1 cellular context compared by ENCODE assay signal in the genomic region with DNA sequence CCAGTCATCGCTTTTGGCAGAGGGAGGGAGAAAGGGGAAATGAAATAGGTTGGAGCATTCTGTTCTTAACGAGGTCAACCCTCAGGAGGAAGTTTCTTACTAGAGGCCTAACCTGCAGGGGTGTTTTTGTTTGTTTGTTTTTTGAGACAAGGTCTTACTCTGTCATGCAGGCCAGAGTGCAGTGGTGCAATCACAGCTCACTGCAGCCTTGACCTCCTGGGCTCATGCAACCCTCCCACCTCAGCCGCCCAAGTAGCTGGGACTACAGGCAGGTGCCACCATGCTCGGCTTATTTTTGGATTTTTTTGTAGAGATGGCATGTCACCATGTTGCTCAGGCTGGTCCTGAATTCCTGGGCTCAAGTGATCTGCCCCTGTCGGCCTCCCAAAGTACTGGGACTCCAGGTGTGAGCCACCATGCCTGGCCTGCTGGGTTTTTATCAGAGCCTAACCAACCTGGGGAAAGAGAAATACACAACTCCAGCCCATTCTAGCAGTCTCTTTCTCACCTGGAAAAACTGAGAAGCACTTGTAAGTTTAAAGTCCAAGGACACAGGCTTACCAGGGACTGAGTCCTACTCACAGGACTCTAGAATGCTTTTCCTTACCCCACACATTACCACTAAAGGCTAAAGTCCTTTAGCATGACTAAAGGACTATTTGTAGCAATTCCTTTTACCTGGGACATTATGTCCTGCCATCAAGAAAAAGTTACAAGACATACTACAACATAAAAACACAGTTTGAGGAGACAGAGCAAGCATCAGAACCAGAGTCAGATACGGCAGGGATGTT.
A peak's percentile ranks its signal among the peaks of the same experiment; 100 is the strongest.
TF ChIP-seq lines count a peak whose summit lies in the region.

No MANE protein-coding gene starts in this region.

TF ChIP-seq in HepG2, 621 proteins besides CTCF, POLR2A, EP300 and RAD21 (continued from another document and continues in another):
- TF ChIP-seq ZBTB25 (CRISPR knock-in tag; IDR thresholded peaks at IDR 0.05) (no peak; the same call in 1 of the 2 replicates), ATF4 (CRISPR knock-in tag; IDR thresholded peaks at IDR 0.05) (peak in 1 of 2 experiments; percentile 80; a peak in 2 of 4 replicates), ZNF670 (CRISPR knock-in tag; IDR thresholded peaks at IDR 0.05; ENCODE audit: borderline replicate concordance) (no peak), GATAD1 (CRISPR knock-in tag; IDR thresholded peaks at IDR 0.05) (peak; percentile 32; the same call in 1 of the 2 replicates), GATAD2A (CRISPR knock-in tag; IDR thresholded peaks at IDR 0.05) (peak; percentile 81), SMAD3 (CRISPR knock-in tag; IDR thresholded peaks at IDR 0.05) (peak; percentile 86; the same call in 1 of the 2 replicates), ETV5 (CRISPR knock-in tag; IDR thresholded peaks at IDR 0.05; ENCODE audit: borderline replicate concordance) (no peak), ZBED4 (CRISPR knock-in tag; IDR thresholded peaks at IDR 0.05; ENCODE audit: borderline replicate concordance) (0 out of 2 replicates have a peak, but pooled peaks have one; percentile 20), SPEN (CRISPR knock-in tag; IDR thresholded peaks at IDR 0.05; ENCODE audit: low read depth) (peak; percentile 30; the same call in 1 of the 2 replicates), CREB1 (IDR thresholded peaks at IDR 0.05) (no peak), CREB1 (CRISPR knock-in tag; IDR thresholded peaks at IDR 0.05) (0 out of 2 replicates have a peak, but pooled peaks have one; percentile 13), ISX (CRISPR knock-in tag; conservative IDR thresholded peaks at IDR 0.05) (no peak), ZNF362 (CRISPR knock-in tag; IDR thresholded peaks at IDR 0.05; ENCODE audit: borderline replicate concordance) (no peak), KDM5A (IDR thresholded peaks at IDR 0.05; ENCODE audit: borderline replicate concordance, low read length) (no peak), KLF15 (CRISPR knock-in tag; IDR thresholded peaks at IDR 0.05; ENCODE audit: borderline replicate concordance) (no peak), ELF3 (CRISPR knock-in tag; IDR thresholded peaks at IDR 0.05) (peak; percentile 86), SOX13 (IDR thresholded peaks at IDR 0.05) (no peak), SOX13 (CRISPR knock-in tag; conservative IDR thresholded peaks at IDR 0.05 in 1 of 2, IDR thresholded peaks at IDR 0.05 in 1 of 2) (peak in 1 of 2 experiments; percentile 49; a peak in 1 of 4 replicates), KDM2A (CRISPR knock-in tag; IDR thresholded peaks at IDR 0.05; ENCODE audit: borderline replicate concordance, low read depth) (peak; percentile 37; the same call in 1 of the 2 replicates), FOXA1 (IDR thresholded peaks at IDR 0.05) (no peak), FOXA1 (CRISPR knock-in tag; IDR thresholded peaks at IDR 0.05) (peak; percentile 34; the same call in 1 of the 2 replicates), ZNF788 (CRISPR knock-in tag; IDR thresholded peaks at IDR 0.05; ENCODE audit: borderline replicate concordance) (no peak), SP4 (CRISPR knock-in tag; IDR thresholded peaks at IDR 0.05) (no peak), ZBTB20 (CRISPR knock-in tag; IDR thresholded peaks at IDR 0.05; ENCODE audit: borderline replicate concordance, low read depth) (peak; percentile 39; the same call in 1 of the 2 replicates), WIZ (CRISPR knock-in tag; IDR thresholded peaks at IDR 0.05) (0 out of 2 replicates have a peak, but pooled peaks have one; percentile 67), MTA1 (CRISPR knock-in tag; IDR thresholded peaks at IDR 0.05; ENCODE audit: borderline replicate concordance) (peak; percentile 34; the same call in 1 of the 2 replicates), FOXO1 (CRISPR knock-in tag; IDR thresholded peaks at IDR 0.05) (peak; percentile 77; the same call in 1 of the 2 replicates), MIER3 (CRISPR knock-in tag; IDR thresholded peaks at IDR 0.05; ENCODE audit: borderline replicate concordance) (peak; percentile 64; the same call in 1 of the 2 replicates)
- TF ChIP-seq, protein P1, sequence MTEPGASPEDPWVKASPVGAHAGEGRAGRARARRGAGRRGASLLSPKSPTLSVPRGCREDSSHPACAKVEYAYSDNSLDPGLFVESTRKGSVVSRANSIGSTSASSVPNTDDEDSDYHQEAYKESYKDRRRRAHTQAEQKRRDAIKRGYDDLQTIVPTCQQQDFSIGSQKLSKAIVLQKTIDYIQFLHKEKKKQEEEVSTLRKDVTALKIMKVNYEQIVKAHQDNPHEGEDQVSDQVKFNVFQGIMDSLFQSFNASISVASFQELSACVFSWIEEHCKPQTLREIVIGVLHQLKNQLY (CRISPR knock-in tag; IDR thresholded peaks at IDR 0.05), result 0 out of 2 replicates have a peak, but pooled peaks have one; percentile 20
- TF ChIP-seq, protein P2, sequence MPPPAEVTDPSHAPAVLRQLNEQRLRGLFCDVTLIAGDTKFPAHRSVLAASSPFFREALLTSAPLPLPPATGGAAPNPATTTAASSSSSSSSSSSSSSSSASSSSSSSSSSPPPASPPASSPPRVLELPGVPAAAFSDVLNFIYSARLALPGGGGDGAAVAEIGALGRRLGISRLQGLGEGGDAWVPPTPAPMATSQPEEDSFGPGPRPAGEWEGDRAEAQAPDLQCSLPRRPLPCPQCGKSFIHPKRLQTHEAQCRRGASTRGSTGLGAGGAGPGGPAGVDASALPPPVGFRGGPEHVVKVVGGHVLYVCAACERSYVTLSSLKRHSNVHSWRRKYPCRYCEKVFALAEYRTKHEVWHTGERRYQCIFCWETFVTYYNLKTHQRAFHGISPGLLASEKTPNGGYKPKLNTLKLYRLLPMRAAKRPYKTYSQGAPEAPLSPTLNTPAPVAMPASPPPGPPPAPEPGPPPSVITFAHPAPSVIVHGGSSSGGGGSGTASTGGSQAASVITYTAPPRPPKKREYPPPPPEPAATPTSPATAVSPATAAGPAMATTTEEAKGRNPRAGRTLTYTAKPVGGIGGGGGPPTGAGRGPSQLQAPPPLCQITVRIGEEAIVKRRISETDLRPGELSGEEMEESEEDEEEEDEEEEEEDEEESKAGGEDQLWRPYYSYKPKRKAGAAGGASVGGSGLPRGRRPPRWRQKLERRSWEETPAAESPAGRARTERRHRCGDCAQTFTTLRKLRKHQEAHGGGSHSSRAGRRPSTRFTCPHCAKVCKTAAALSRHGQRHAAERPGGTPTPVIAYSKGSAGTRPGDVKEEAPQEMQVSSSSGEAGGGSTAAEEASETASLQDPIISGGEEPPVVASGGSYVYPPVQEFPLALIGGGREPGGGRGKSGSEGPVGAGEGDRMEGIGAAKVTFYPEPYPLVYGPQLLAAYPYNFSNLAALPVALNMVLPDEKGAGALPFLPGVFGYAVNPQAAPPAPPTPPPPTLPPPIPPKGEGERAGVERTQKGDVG (CRISPR knock-in tag; IDR thresholded peaks at IDR 0.05; ENCODE audit: borderline replicate concordance), result peak; percentile 44; the same call in 1 of the 2 replicates
- TF ChIP-seq, protein P3, sequence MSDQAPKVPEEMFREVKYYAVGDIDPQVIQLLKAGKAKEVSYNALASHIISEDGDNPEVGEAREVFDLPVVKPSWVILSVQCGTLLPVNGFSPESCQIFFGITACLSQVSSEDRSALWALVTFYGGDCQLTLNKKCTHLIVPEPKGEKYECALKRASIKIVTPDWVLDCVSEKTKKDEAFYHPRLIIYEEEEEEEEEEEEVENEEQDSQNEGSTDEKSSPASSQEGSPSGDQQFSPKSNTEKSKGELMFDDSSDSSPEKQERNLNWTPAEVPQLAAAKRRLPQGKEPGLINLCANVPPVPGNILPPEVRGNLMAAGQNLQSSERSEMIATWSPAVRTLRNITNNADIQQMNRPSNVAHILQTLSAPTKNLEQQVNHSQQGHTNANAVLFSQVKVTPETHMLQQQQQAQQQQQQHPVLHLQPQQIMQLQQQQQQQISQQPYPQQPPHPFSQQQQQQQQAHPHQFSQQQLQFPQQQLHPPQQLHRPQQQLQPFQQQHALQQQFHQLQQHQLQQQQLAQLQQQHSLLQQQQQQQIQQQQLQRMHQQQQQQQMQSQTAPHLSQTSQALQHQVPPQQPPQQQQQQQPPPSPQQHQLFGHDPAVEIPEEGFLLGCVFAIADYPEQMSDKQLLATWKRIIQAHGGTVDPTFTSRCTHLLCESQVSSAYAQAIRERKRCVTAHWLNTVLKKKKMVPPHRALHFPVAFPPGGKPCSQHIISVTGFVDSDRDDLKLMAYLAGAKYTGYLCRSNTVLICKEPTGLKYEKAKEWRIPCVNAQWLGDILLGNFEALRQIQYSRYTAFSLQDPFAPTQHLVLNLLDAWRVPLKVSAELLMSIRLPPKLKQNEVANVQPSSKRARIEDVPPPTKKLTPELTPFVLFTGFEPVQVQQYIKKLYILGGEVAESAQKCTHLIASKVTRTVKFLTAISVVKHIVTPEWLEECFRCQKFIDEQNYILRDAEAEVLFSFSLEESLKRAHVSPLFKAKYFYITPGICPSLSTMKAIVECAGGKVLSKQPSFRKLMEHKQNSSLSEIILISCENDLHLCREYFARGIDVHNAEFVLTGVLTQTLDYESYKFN (CRISPR knock-in tag; conservative IDR thresholded peaks at IDR 0.05), result peak; percentile 77
- TF ChIP-seq, protein P4, sequence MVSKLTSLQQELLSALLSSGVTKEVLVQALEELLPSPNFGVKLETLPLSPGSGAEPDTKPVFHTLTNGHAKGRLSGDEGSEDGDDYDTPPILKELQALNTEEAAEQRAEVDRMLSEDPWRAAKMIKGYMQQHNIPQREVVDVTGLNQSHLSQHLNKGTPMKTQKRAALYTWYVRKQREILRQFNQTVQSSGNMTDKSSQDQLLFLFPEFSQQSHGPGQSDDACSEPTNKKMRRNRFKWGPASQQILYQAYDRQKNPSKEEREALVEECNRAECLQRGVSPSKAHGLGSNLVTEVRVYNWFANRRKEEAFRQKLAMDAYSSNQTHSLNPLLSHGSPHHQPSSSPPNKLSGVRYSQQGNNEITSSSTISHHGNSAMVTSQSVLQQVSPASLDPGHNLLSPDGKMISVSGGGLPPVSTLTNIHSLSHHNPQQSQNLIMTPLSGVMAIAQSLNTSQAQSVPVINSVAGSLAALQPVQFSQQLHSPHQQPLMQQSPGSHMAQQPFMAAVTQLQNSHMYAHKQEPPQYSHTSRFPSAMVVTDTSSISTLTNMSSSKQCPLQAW (CRISPR knock-in tag; IDR thresholded peaks at IDR 0.05), result 0 out of 2 replicates have a peak, but pooled peaks have one; percentile 22
